In genomic region chr11:96144553-96144952, GRCh38 we compare ENCODE assay signal across 17 cellular contexts.
"Had no signal": no experiment of that assay in that cellular context is flagged by ENCODE, and none has a peak within 500 bp of the region (broad histone marks: within the 10 kb centered on the region; RNA-seq: fewer than 3 reads in every experiment).

No MANE protein-coding gene starts in this region.

- H3K9me3 ChIP-seq: ascending aorta, heart right ventricle, thyroid gland had no signal

- H3K36me3 ChIP-seq: ascending aorta, heart right ventricle, thyroid gland, WERI-Rb-1 had no signal

- ATAC-seq: effector memory CD8-positive, alpha-beta T cell; heart right ventricle; left lobe of liver; natural killer cell; sciatic nerve; stimulated activated effector memory CD8-positive, alpha-beta T cell treated with anti-CD3 and anti-CD28 coated beads, Interleukin-12 subunit alpha, Interleukin-12 subunit beta, amount 100 ng/mL, for 72 hours; T-cell had no signal

- H3K27ac ChIP-seq: ascending aorta, thyroid gland, WERI-Rb-1 had no signal

- H3K27me3 ChIP-seq: ascending aorta, heart right ventricle, thyroid gland had no signal

- H3K4me3 ChIP-seq: ascending aorta, heart right ventricle, thyroid gland had no signal

- DNase-seq: activated CD4-positive, alpha-beta memory T cell treated with anti-CD3 and anti-CD28 coated beads, Interleukin-2, amount 10 ng/mL, durations not matched to agents 7 days and 5 days; activated CD4-positive, alpha-beta T cell treated with anti-CD3 and anti-CD28 coated beads for 4 hours; activated naive CD4-positive, alpha-beta T cell treated with anti-CD3 and anti-CD28 coated beads, Interleukin-2, amount 10 ng/mL, durations not matched to agents 7 days and 5 days; activated T-cell treated with anti-CD3 and anti-CD28 coated beads, Interleukin-2, amount 50 U/mL, for 24 hours; effector memory CD8-positive, alpha-beta T cell; heart right ventricle; natural killer cell; occipital lobe; stimulated activated CD4-positive, alpha-beta T cell treated with anti-CD3 and anti-CD28 coated beads, Interleukin-12 subunit alpha, Interleukin-12 subunit beta, amount 100 ng/mL, for 4 hours; T-cell; T1000; thyroid gland had no signal
